In genomic region chr1:48687271-48688045, GRCh38 we compare ENCODE assay signal across 1 cellular context.
TF ChIP-seq lines count a peak whose summit lies in the region.

No MANE protein-coding gene starts in this region.

TF ChIP-seq in GM23338, 12 proteins besides CTCF, POLR2A, EP300 and RAD21:
- no peak for TF ChIP-seq STAT1 (IDR thresholded peaks at IDR 0.05; ENCODE audit: unreplicated experiment)
- no peak for TF ChIP-seq EZH2 (IDR thresholded peaks at IDR 0.05; ENCODE audit: low read depth, unreplicated experiment)
- TF ChIP-seq REST (IDR thresholded peaks at IDR 0.05; ENCODE audit: unreplicated experiment), result no peak
